In genomic region chr18:21662591-21662990, GRCh38 we compare ENCODE assay signal across 23 cellular contexts.
"Had no signal": no experiment of that assay in that cellular context is flagged by ENCODE, and none has a peak within 500 bp of the region (broad histone marks: within the 10 kb centered on the region; RNA-seq: fewer than 3 reads in every experiment).

No MANE protein-coding gene starts in this region.

- H3K4me3 Mint-ChIP-seq: immature natural killer cell; naive thymus-derived CD4-positive, alpha-beta T cell; natural killer cell treated with Interleukin-12 subunit alpha and Interleukin-12 subunit beta and Interleukin-15 and Interleukin-18, amount 100 ng/mL, for 72 hours; neural progenitor cell; stimulated activated effector memory CD8-positive, alpha-beta T cell treated with anti-CD3 and anti-CD28 coated beads, Interleukin-12 subunit alpha, Interleukin-12 subunit beta, amount 100 ng/mL, for 72 hours; stimulated activated naive CD8-positive, alpha-beta T cell treated with anti-CD3 and anti-CD28 coated beads, Interleukin-15, Interleukin-2, amounts not matched to agents 100 ng/mL and 50 ng/mL, for 24 hours had no signal

- ATAC-seq: heart left ventricle; left colon; mucosa of descending colon; naive thymus-derived CD4-positive, alpha-beta T cell; natural killer cell treated with Interleukin-12 subunit alpha and Interleukin-12 subunit beta and Interleukin-15 and Interleukin-18, amount 100 ng/mL, for 72 hours; psoas muscle; right cardiac atrium; stimulated activated effector memory CD8-positive, alpha-beta T cell treated with anti-CD3 and anti-CD28 coated beads, Interleukin-12 subunit alpha, Interleukin-12 subunit beta, amount 100 ng/mL, for 72 hours had no signal

- DNase-seq: heart left ventricle; hypothalamus; immature natural killer cell; kidney; left colon; left ventricle myocardium inferior; midbrain; mucosa of descending colon; naive thymus-derived CD4-positive, alpha-beta T cell; occipital lobe; psoas muscle; right cardiac atrium; sigmoid colon; small intestine; spleen; stimulated activated CD4-positive, alpha-beta T cell treated with anti-CD3 and anti-CD28 coated beads, Interleukin-4, amount 100 ng/mL, for 24 hours; stimulated activated naive CD4-positive, alpha-beta T cell; substantia nigra; upper lobe of left lung had no signal

- H3K36me3 Mint-ChIP-seq: natural killer cell treated with Interleukin-12 subunit alpha and Interleukin-12 subunit beta and Interleukin-15 and Interleukin-18, amount 100 ng/mL, for 72 hours had no signal

- H3K9me3 Mint-ChIP-seq: immature natural killer cell; naive thymus-derived CD4-positive, alpha-beta T cell; natural killer cell treated with Interleukin-12 subunit alpha and Interleukin-12 subunit beta and Interleukin-15 and Interleukin-18, amount 100 ng/mL, for 72 hours; neural progenitor cell; stimulated activated effector memory CD8-positive, alpha-beta T cell treated with anti-CD3 and anti-CD28 coated beads, Interleukin-12 subunit alpha, Interleukin-12 subunit beta, amount 100 ng/mL, for 72 hours; stimulated activated naive CD8-positive, alpha-beta T cell treated with anti-CD3 and anti-CD28 coated beads, Interleukin-15, Interleukin-2, amounts not matched to agents 100 ng/mL and 50 ng/mL, for 24 hours had no signal

- H3K27me3 Mint-ChIP-seq: naive thymus-derived CD4-positive, alpha-beta T cell; natural killer cell treated with Interleukin-12 subunit alpha and Interleukin-12 subunit beta and Interleukin-15 and Interleukin-18, amount 100 ng/mL, for 72 hours; stimulated activated naive CD8-positive, alpha-beta T cell treated with anti-CD3 and anti-CD28 coated beads, Interleukin-15, Interleukin-2, amounts not matched to agents 100 ng/mL and 50 ng/mL, for 24 hours had no signal

- H3K4me1 Mint-ChIP-seq: immature natural killer cell; naive thymus-derived CD4-positive, alpha-beta T cell; neural progenitor cell; stimulated activated effector memory CD8-positive, alpha-beta T cell treated with anti-CD3 and anti-CD28 coated beads, Interleukin-12 subunit alpha, Interleukin-12 subunit beta, amount 100 ng/mL, for 72 hours had no signal

- H3K27ac Mint-ChIP-seq: immature natural killer cell; natural killer cell treated with Interleukin-12 subunit alpha and Interleukin-12 subunit beta and Interleukin-15 and Interleukin-18, amount 100 ng/mL, for 72 hours; neural progenitor cell; stimulated activated effector memory CD8-positive, alpha-beta T cell treated with anti-CD3 and anti-CD28 coated beads, Interleukin-12 subunit alpha, Interleukin-12 subunit beta, amount 100 ng/mL, for 72 hours; stimulated activated naive CD8-positive, alpha-beta T cell treated with anti-CD3 and anti-CD28 coated beads, Interleukin-15, Interleukin-2, amounts not matched to agents 100 ng/mL and 50 ng/mL, for 24 hours had no signal
